Comparison of ENCODE assay signal across 8 cellular contexts in genomic region chr22:44702479-44703219, GRCh38. TPM values are rescaled to one million over a fixed set of nuclear protein-coding genes. Genes with fewer than 3 reads are reported as not detected.
DNase-seq lines count a peak whose midpoint lies in the region; ATAC-seq lines count a peak whose summit lies in the region.

No MANE protein-coding gene starts in this region.

- POLR2A ChIA-PET in naive thymus-derived CD4-positive, alpha-beta T cell (lab: Charles Lee), result no interaction called here

- intact Hi-C loops in naive thymus-derived CD4-positive, alpha-beta T cell (cut with micrococcal nuclease), result loop anchor here (1.0 to 10.0 kb wide), 6 partner anchors 17 to 615 kb away; partner anchors contain the start of genes KIAA0930 (in 1 of the 2) and PARVG (in 1 of the 2)

- CTCF ChIA-PET in naive thymus-derived CD4-positive, alpha-beta T cell (lab: Charles Lee), result interaction anchor here (0.7 kb wide), 1 partner anchor 18 kb away, joined by 3 read pairs; no protein-coding TSS in a partner anchor

- H3K36me3 Mint-ChIP-seq in naive thymus-derived CD4-positive, alpha-beta T cell, result peaks cover 0 to 8% (median 0%) of the 10 kb centered on the region in 5 donors

- peaks cover 6% of the 10 kb centered on the region for H3K36me3 ChIP-seq in effector memory CD4-positive, alpha-beta T cell (ENCODE audit: control insufficient read depth, insufficient read depth, low read length)
- no peaks in the 10 kb centered on the region for H3K36me3 ChIP-seq in naive thymus-derived CD4-positive, alpha-beta T cell (ENCODE audit: control insufficient read depth in 2 of 3, insufficient read depth in 3 of 3, low read length in 3 of 3)

- H3K4me1 ChIP-seq in effector memory CD4-positive, alpha-beta T cell (ENCODE audit: control insufficient read depth, insufficient read depth, low read length, poor library complexity, severe bottlenecking), result peaks cover 20% of the 10 kb centered on the region
- peaks cover 20 to 26% of the 10 kb centered on the region in 2 donors for H3K4me1 ChIP-seq in naive thymus-derived CD4-positive, alpha-beta T cell (ENCODE audit: control insufficient read depth in 2 of 2, insufficient read depth in 2 of 2, low read length in 2 of 2)

- H3K4me3 ChIP-seq in effector memory CD4-positive, alpha-beta T cell (ENCODE audit: insufficient read depth, low read depth, low read length, poor library complexity, severe bottlenecking), result peak overlapping the region; percentile 68
- peak overlapping the region; percentile 61 for H3K4me3 ChIP-seq in naive thymus-derived CD4-positive, alpha-beta T cell (ENCODE audit: low read length)

- no peaks in the 10 kb centered on the region for H3K9me3 ChIP-seq in effector memory CD4-positive, alpha-beta T cell (ENCODE audit: control insufficient read depth, low read length)
- H3K9me3 ChIP-seq in naive thymus-derived CD4-positive, alpha-beta T cell (ENCODE audit: control insufficient read depth in 2 of 3, low read length in 3 of 3), result no peaks in the 10 kb centered on the region

- peak; percentile 25 for DNase-seq in SW480 (ENCODE audit: low spot score)
- peak in 1 of 3 donors; percentile 16 for DNase-seq in effector memory CD4-positive, alpha-beta T cell
- peak in 5 of 9 donors; percentile 7 to 52 (median 14) for DNase-seq in naive thymus-derived CD4-positive, alpha-beta T cell
- DNase-seq in medulla oblongata (ENCODE audit: extremely low spot score), result no peak
- no peak for DNase-seq in DMS153 (lab: John Stamatoyannopoulos, UW)

- peak overlapping the region; percentile 21 for H3K27ac ChIP-seq in effector memory CD4-positive, alpha-beta T cell (ENCODE audit: insufficient read depth, low read length, poor library complexity, severe bottlenecking)
- peak overlapping the region; percentile 51 for H3K27ac ChIP-seq in naive thymus-derived CD4-positive, alpha-beta T cell (ENCODE audit: low read depth, low read length)

- H3K27ac Mint-ChIP-seq in naive thymus-derived CD4-positive, alpha-beta T cell, result peak overlapping the region in 1 of 9 donors; percentile 28

- H3K9me3 Mint-ChIP-seq in naive thymus-derived CD4-positive, alpha-beta T cell, result no peaks in the 10 kb centered on the region

- ATAC-seq in GM18517 (IDR thresholded peaks at IDR 0.05; ENCODE audit: unreplicated experiment) (peak; percentile 41), HG02870 (IDR thresholded peaks at IDR 0.05; ENCODE audit: unreplicated experiment) (peak; percentile 22), GM21717 (IDR thresholded peaks at IDR 0.05; ENCODE audit: unreplicated experiment) (no peak)
- peak; percentile 7 for ATAC-seq in naive thymus-derived CD4-positive, alpha-beta T cell

- H3K4me3 Mint-ChIP-seq in naive thymus-derived CD4-positive, alpha-beta T cell, result peak overlapping the region; percentile 45 to 83 (median 75)

- H3K27me3 Mint-ChIP-seq in naive thymus-derived CD4-positive, alpha-beta T cell, result peaks cover 0 to 9% (median 0%) of the 10 kb centered on the region in 5 donors

- H3K27me3 ChIP-seq in effector memory CD4-positive, alpha-beta T cell (replicated peaks; ENCODE audit: control insufficient read depth, insufficient read depth, low read length, poor library complexity, severe bottlenecking), result no peaks in the 10 kb centered on the region
- no peaks in the 10 kb centered on the region for H3K27me3 ChIP-seq in naive thymus-derived CD4-positive, alpha-beta T cell (ENCODE audit: control insufficient read depth in 2 of 2, insufficient read depth in 2 of 2, low read length in 2 of 2)

- peaks cover 5 to 28% (median 18%) of the 10 kb centered on the region in 7 donors for H3K4me1 Mint-ChIP-seq in naive thymus-derived CD4-positive, alpha-beta T cell

RNA-seq across cellular contexts. Expression of gene PRR5, which starts 0.6 kb away (rescaled TPM):
- total RNA-seq in naive thymus-derived CD4-positive, alpha-beta T cell, result 10 to 100 TPM; 19.6 to 49.1 (median 44.4) TPM
- 10 to 100 TPM; 19.6 to 29.6 TPM for polyA plus RNA-seq in naive thymus-derived CD4-positive, alpha-beta T cell

RNA-seq across cellular contexts. Expression of gene ARHGAP8, which starts 49.7 kb away (rescaled TPM):
- 1 to 10 TPM in 2 of 5 experiments, under 1 TPM in 1, not detected in 2; 0.82 to 2.3 (median 1.5) TPM for total RNA-seq in naive thymus-derived CD4-positive, alpha-beta T cell
- polyA plus RNA-seq in naive thymus-derived CD4-positive, alpha-beta T cell, result not detected

Comparison
In these comparisons a context has a peak if more than half of its experiments do, and no peak if none do; other contexts are left out.
1. DNase-seq: peak in SW480 (single experiment) and naive thymus-derived CD4-positive, alpha-beta T cell (5 of 9); none in medulla oblongata (single experiment) and DMS153 (single experiment).